Comparison of ENCODE assay signal across 16 cellular contexts in the genomic region with DNA sequence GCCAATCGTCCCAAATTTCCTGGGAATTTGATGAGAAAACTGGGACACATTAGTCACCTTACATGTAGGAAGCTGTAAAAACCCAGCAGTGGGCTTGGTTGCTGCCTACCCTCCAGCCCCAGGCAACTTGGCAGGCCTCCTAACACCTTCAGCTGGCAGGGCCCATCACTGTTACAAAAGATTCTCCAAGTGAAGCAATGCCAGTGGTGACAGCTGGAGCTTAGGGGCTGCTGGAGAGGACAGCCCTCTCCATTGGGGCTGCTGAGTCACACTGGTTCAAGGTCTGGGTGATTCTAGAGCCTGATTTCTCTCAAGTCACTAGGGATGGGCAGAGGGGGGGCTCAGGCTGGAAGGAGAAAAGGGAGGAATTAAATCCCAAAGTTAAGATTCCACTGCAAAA.
DNase-seq lines count a peak whose midpoint lies in the region; ATAC-seq and TF ChIP-seq lines count a peak whose summit lies in the region.
"Had no signal": no experiment of that assay in that cellular context is flagged by ENCODE, and none has a peak within 500 bp of the region (broad histone marks: within the 10 kb centered on the region; RNA-seq: fewer than 3 reads in every experiment).

No MANE protein-coding gene starts in this region.

- intact Hi-C loops in MCF 10A (cut with micrococcal nuclease) (loop anchor here (10.0 kb wide), 1 partner anchor 124 kb away; no protein-coding TSS in a partner anchor), breast epithelium (cut with DNase I; ENCODE audit: low total_unique reads) (no loop called here), PC-3 (cut with micrococcal nuclease) (no loop called here)

- H3K9me3 Mint-ChIP-seq in MCF 10A (ENCODE audit: unreplicated experiment): no peaks in the 10 kb centered on the region
- H3K9me3 Mint-ChIP-seq: activated T-helper 1 cell treated with anti-CD3 and anti-CD28 coated beads, Interleukin-12 subunit alpha, Interleukin-12 subunit beta, Interleukin-2, Interleukin-4 antibody, amounts not matched to agents 30 ng/mL and 10 ng/mL and 1 ng/mL, durations not matched to agents 14 hours and 24 hours and 36 hours had no signal

- POLR2A ChIA-PET in MCF 10A (lab: Yijun Ruan, JAX) (interaction anchor here (0.6 to 0.8 kb wide), 2 partner anchors 10 to 82 kb away, joined by 3 to 5 read pairs; no protein-coding TSS in a partner anchor), PC-3 (lab: Charles Lee; ENCODE audit: unreplicated experiment) (no interaction called here)

- DNase-seq in MCF 10A (ENCODE audit: unreplicated experiment) (peak; percentile 83), breast epithelium (ENCODE audit: low spot score in 2 of 2) (no peak), PC-3 (peak; percentile 39), foreskin keratinocyte (peak in 1 of 2 donors; percentile 13), GDM1 (lab: John Stamatoyannopoulos, UW) (no peak), OCI-M1 (lab: John Stamatoyannopoulos, UW) (no peak)
- DNase-seq: effector CD8-positive, alpha-beta T cell; hippocampal formation; mammary epithelial cell; NCI-H1092; NCI-H510A treated with DMSO at 0.1 percent for 48 hours; ovary; stimulated activated CD4-positive, alpha-beta T cell treated with anti-CD3 and anti-CD28 coated beads, Interleukin-1b, Interleukin-23, amount 100 ng/mL, for 48 hours had no signal

- H3K9me3 ChIP-seq in breast epithelium (no peaks in the 10 kb centered on the region), PC-3 (ENCODE audit: low read length) (no peaks in the 10 kb centered on the region), subcutaneous abdominal adipose tissue (ENCODE audit: control insufficient read depth in 5 of 5, low read length in 5 of 5) (no peaks in the 10 kb centered on the region)
- H3K9me3 ChIP-seq: ovary had no signal

- H3K27ac Mint-ChIP-seq in MCF 10A (ENCODE audit: low read depth, unreplicated experiment): no peak overlapping the region

- no peaks in the 10 kb centered on the region for H3K9me2 ChIP-seq in PC-3 (replicated peaks; ENCODE audit: low read length)

- H3K27me3 ChIP-seq in breast epithelium (no peaks in the 10 kb centered on the region), PC-3 (ENCODE audit: low read length) (no peaks in the 10 kb centered on the region), foreskin keratinocyte (no peaks in the 10 kb centered on the region), subcutaneous abdominal adipose tissue (ENCODE audit: control insufficient read depth in 5 of 5, insufficient read depth in 4 of 5, low read length in 5 of 5) (no peaks in the 10 kb centered on the region)
- H3K27me3 ChIP-seq: ovary had no signal

- H3F3A ChIP-seq in PC-3 (ENCODE audit: low read length, unreplicated experiment): no peaks in the 10 kb centered on the region

- H2AFZ ChIP-seq in PC-3 (ENCODE audit: low read length): no peak overlapping the region

- H3K36me3 ChIP-seq in breast epithelium (no peaks in the 10 kb centered on the region), PC-3 (ENCODE audit: low read depth, low read length) (no peaks in the 10 kb centered on the region), subcutaneous abdominal adipose tissue (ENCODE audit: control insufficient read depth in 5 of 5, insufficient read depth in 5 of 5, low read length in 5 of 5) (no peaks in the 10 kb centered on the region)
- H3K36me3 ChIP-seq: ovary had no signal

- no peak overlapping the region for H3K27ac ChIP-seq in breast epithelium
- H3K27ac ChIP-seq in PC-3 (ENCODE audit: low read length): no peak overlapping the region
- H3K27ac ChIP-seq in foreskin keratinocyte: no peak overlapping the region
- peak overlapping the region; percentile 75 for H3K27ac ChIP-seq in subcutaneous abdominal adipose tissue (ENCODE audit: low read depth, low read length)
- H3K27ac ChIP-seq: ovary had no signal

- H3K9ac ChIP-seq in PC-3 (ENCODE audit: low read length) (no peak overlapping the region), subcutaneous abdominal adipose tissue (ENCODE audit: low read length in 5 of 5) (no peak overlapping the region)

- no peak overlapping the region for H3K4me2 ChIP-seq in PC-3 (ENCODE audit: low read length)

- H3K4me1 Mint-ChIP-seq in MCF 10A (ENCODE audit: insufficient read depth, unreplicated experiment): peaks cover 30% of the 10 kb centered on the region

- no TSS peak for BruUV-seq in MCF 10A (replicated peaks; lab: Mats Ljungman, UMichigan)
- BruUV-seq in PC-3 (replicated peaks; lab: Mats Ljungman, UMichigan): no TSS peak

- H3K36me3 Mint-ChIP-seq in MCF 10A (ENCODE audit: insufficient read depth, unreplicated experiment): no peaks in the 10 kb centered on the region

- no peaks in the 10 kb centered on the region for H3K27me3 Mint-ChIP-seq in MCF 10A (ENCODE audit: insufficient read depth, unreplicated experiment)

- TF ChIP-seq CTCF in MCF 10A (IDR thresholded peaks at IDR 0.05; ENCODE audit: unreplicated experiment) (no peak), breast epithelium (IDR thresholded peaks at IDR 0.05) (no peak), PC-3 (conservative IDR thresholded peaks at IDR 0.05; ENCODE audit: low read depth, low read length) (no peak), foreskin keratinocyte (conservative IDR thresholded peaks at IDR 0.05) (no peak)

- H3K4me3 ChIP-seq in breast epithelium (no peak overlapping the region), PC-3 (ENCODE audit: low read length) (no peak overlapping the region), subcutaneous abdominal adipose tissue (ENCODE audit: low read depth in 1 of 5, low read length in 5 of 5) (no peak overlapping the region)
- H3K4me3 ChIP-seq: ovary had no signal

- TF ChIP-seq POLR2A in breast epithelium (IDR thresholded peaks at IDR 0.05): no peak

- no peak for ATAC-seq in PC-3
- peak; percentile 7 for ATAC-seq in foreskin keratinocyte
- ATAC-seq in HG02642 (IDR thresholded peaks at IDR 0.05; ENCODE audit: poor library complexity, unreplicated experiment): no peak

- H3K4me3 Mint-ChIP-seq in MCF 10A (ENCODE audit: unreplicated experiment): no peak overlapping the region
- H3K4me3 Mint-ChIP-seq: activated T-helper 1 cell treated with anti-CD3 and anti-CD28 coated beads, Interleukin-12 subunit alpha, Interleukin-12 subunit beta, Interleukin-2, Interleukin-4 antibody, amounts not matched to agents 30 ng/mL and 10 ng/mL and 1 ng/mL, durations not matched to agents 14 hours and 24 hours and 36 hours had no signal

- H3K4me1 ChIP-seq in breast epithelium (no peaks in the 10 kb centered on the region), PC-3 (ENCODE audit: insufficient read depth, low read length) (peaks cover 11% of the 10 kb centered on the region), foreskin keratinocyte (peaks cover 13% of the 10 kb centered on the region), subcutaneous abdominal adipose tissue (ENCODE audit: control insufficient read depth in 5 of 5, insufficient read depth in 5 of 5, low read length in 5 of 5) (peaks cover 7 to 47% (median 37%) of the 10 kb centered on the region in 5 donors)

- CTCF ChIA-PET in MCF 10A (lab: Yijun Ruan, JAX) (no interaction called here), PC-3 (lab: Charles Lee) (no interaction called here)

- H4K20me1 ChIP-seq in PC-3 (ENCODE audit: low read length): no peaks in the 10 kb centered on the region

- no peaks in the 10 kb centered on the region for H3K79me2 ChIP-seq in PC-3 (ENCODE audit: low read length)

Comparison
In these comparisons a context has a peak if more than half of its experiments do, and no peak if none do; other contexts are left out.
1. DNase-seq: peak in MCF 10A (single experiment) and PC-3 (single experiment); none in breast epithelium (0 of 2), GDM1 (single experiment) and OCI-M1 (single experiment).